ENCODE assay signal across 24 cellular contexts in genomic region chr20:51362254-51362653, GRCh38.
DNase-seq lines count a peak whose midpoint lies in the region; ATAC-seq, FAIRE-seq and TF ChIP-seq lines count a peak whose summit lies in the region.
"Had no signal": no experiment of that assay in that cellular context is flagged by ENCODE, and none has a peak within 500 bp of the region (broad histone marks: within the 10 kb centered on the region; RNA-seq: fewer than 3 reads in every experiment).

No MANE protein-coding gene starts in this region.

- H3K4ac ChIP-seq in mesenchymal stem cell (ENCODE audit: low read depth in 1 of 2, low read length in 2 of 2) = peak overlapping the region in 1 of 2 experiments; percentile 10

- peak overlapping the region; percentile 59 to 70 for H2BK12ac ChIP-seq in mesenchymal stem cell (ENCODE audit: low read length in 2 of 2)

- no peaks in the 10 kb centered on the region for H3K27me3 ChIP-seq in astrocyte (ENCODE audit: insufficient read depth, low read length)
- H3K27me3 ChIP-seq in mesenchymal stem cell (ENCODE audit: control insufficient read depth in 1 of 2, insufficient read depth in 1 of 2, low read length in 2 of 2) = no peaks in the 10 kb centered on the region
- H3K27me3 ChIP-seq in spleen (replicated peaks in 1 of 7) = no peaks in the 10 kb centered on the region
- H3K27me3 ChIP-seq: BLaER1 treated with 17β-estradiol and CSF1 and Interleukin-3, amounts not matched to agents 10 nM and 100 nM; SJSA1 had no signal

- intact Hi-C loops in spleen (cut with DNase I; ENCODE audit: low total_unique reads) = no loop called here

- peaks cover 4% of the 10 kb centered on the region for H3K36me3 Mint-ChIP-seq in astrocyte (ENCODE audit: low read depth, unreplicated experiment)

- peak overlapping the region; percentile 0 for H2AK5ac ChIP-seq in mesenchymal stem cell (ENCODE audit: low read length, severe bottlenecking)

- H2BK5ac ChIP-seq in mesenchymal stem cell (ENCODE audit: low read depth, low read length, poor library complexity, severe bottlenecking) = no peak overlapping the region

- no peak overlapping the region for H2BK120ac ChIP-seq in mesenchymal stem cell (ENCODE audit: low read depth, low read length)

- 87% methylated on average over 3 of the region's 3 CpGs for WGBS in mesenchymal stem cell
- WGBS in spleen, 5 donors = 82 to 97% (median 87%) methylated on average over 3 of the region's 3 CpGs

- H3K4me2 ChIP-seq in astrocyte (ENCODE audit: low read length) (no peak overlapping the region), mesenchymal stem cell (ENCODE audit: low read length, poor library complexity, severe bottlenecking) (no peak overlapping the region)
- H3K4me2 ChIP-seq: BLaER1 treated with 17β-estradiol and CSF1 and Interleukin-3, amounts not matched to agents 10 nM and 100 nM; GM23338 had no signal

- TF ChIP-seq POLR2A in spleen (IDR thresholded peaks at IDR 0.05) = no peak

- H3K27ac ChIP-seq in astrocyte (ENCODE audit: low read depth, low read length) = peak overlapping the region; percentile 100
- H3K27ac ChIP-seq in mesenchymal stem cell (ENCODE audit: low read length, poor library complexity, severe bottlenecking) = no peak overlapping the region
- H3K27ac ChIP-seq in spleen = no peak overlapping the region
- H3K27ac ChIP-seq: BLaER1 treated with 17β-estradiol and CSF1 and Interleukin-3, amounts not matched to agents 10 nM and 100 nM had no signal

- DNase-seq in HTR-8/SVneo (ENCODE audit: insufficient read length, low spot score) (no peak), astrocyte (ENCODE audit: low read depth) (no peak), mesenchymal stem cell (no peak), spleen (peak; percentile 27), GM13976 (ENCODE audit: low spot score) (no peak), urothelium cell line (ENCODE audit: low spot score) (no peak)
- DNase-seq: AML-193; CD4-positive, alpha-beta T cell; HCEC 1CT; Kasumi-1; MV-4-11; NCI-H1105; NCI-H1436 treated with DMSO at 0.1 percent for 48 hours; NCI-H187 treated with DMSO at 0.1 percent for 48 hours; NCI-H2171 treated with DMSO at 0.1 percent for 48 hours; NCI-H524; NCI-H774; Right ventricle myocardium superior had no signal

- peak overlapping the region; percentile 33 for H3K9ac ChIP-seq in astrocyte (ENCODE audit: low read length)
- no peak overlapping the region for H3K9ac ChIP-seq in mesenchymal stem cell (ENCODE audit: low read length)
- H3K9ac ChIP-seq: BLaER1 treated with 17β-estradiol and CSF1 and Interleukin-3, amounts not matched to agents 10 nM and 100 nM had no signal

- no peaks in the 10 kb centered on the region for H3K79me1 ChIP-seq in mesenchymal stem cell (replicated peaks; ENCODE audit: low read length, poor library complexity, severe bottlenecking)

- no peaks in the 10 kb centered on the region for H3K27me3 Mint-ChIP-seq in astrocyte (ENCODE audit: low read depth, unreplicated experiment)
- H3K27me3 Mint-ChIP-seq: CD4-positive, alpha-beta T cell had no signal

- H3K4me1 Mint-ChIP-seq in astrocyte (ENCODE audit: low read depth, unreplicated experiment) = peaks cover 44% of the 10 kb centered on the region
- H3K4me1 Mint-ChIP-seq: GM23338 had no signal

- peak overlapping the region in 1 of 2 experiments; percentile 71 for H3K18ac ChIP-seq in mesenchymal stem cell (ENCODE audit: low read depth in 1 of 2, low read length in 2 of 2)

- in situ Hi-C loops in GM13976 (cut with MboI; ENCODE audit: low sequenced_read_pairs, unreplicated experiment) = no loop called here

- peaks cover 4% of the 10 kb centered on the region for H3K79me2 ChIP-seq in astrocyte (ENCODE audit: insufficient read depth, low read length)

- H3K36me3 ChIP-seq in astrocyte (ENCODE audit: insufficient read depth, low read length) (no peaks in the 10 kb centered on the region), mesenchymal stem cell (ENCODE audit: control insufficient read depth in 1 of 2, insufficient read depth in 2 of 2, low read depth in 1 of 2, low read length in 2 of 2) (no peaks in the 10 kb centered on the region), spleen (no peaks in the 10 kb centered on the region)
- H3K36me3 ChIP-seq: BLaER1 treated with 17β-estradiol and CSF1 and Interleukin-3, amounts not matched to agents 10 nM and 100 nM; SJSA1 had no signal

- no peaks in the 10 kb centered on the region for H4K20me1 ChIP-seq in astrocyte (ENCODE audit: insufficient read depth, low read length)

- peak overlapping the region in 1 of 2 experiments; percentile 8 for H3K14ac ChIP-seq in mesenchymal stem cell (ENCODE audit: low read length in 2 of 2)

- no peak overlapping the region for H2BK15ac ChIP-seq in mesenchymal stem cell (ENCODE audit: low read depth, poor library complexity, severe bottlenecking)

- H2AFZ ChIP-seq in astrocyte (ENCODE audit: low read depth, low read length) = no peak overlapping the region
- no peak overlapping the region for H2AFZ ChIP-seq in mesenchymal stem cell (ENCODE audit: low read depth, low read length)
- H2AFZ ChIP-seq: GM23338 had no signal

- peak overlapping the region; percentile 64 for H4K91ac ChIP-seq in mesenchymal stem cell (ENCODE audit: low read length)

- H3K23ac ChIP-seq in mesenchymal stem cell (ENCODE audit: low read length in 2 of 2) = no peak overlapping the region

- FAIRE-seq in HTR-8/SVneo (lab: Jason Lieb, UNC) = peak; percentile 89
- no peak for FAIRE-seq in astrocyte (lab: Jason Lieb, UNC)
- FAIRE-seq in urothelium cell line (lab: Jason Lieb, UNC) = no peak
- FAIRE-seq: D721Med, GM18507 had no signal

- no peak overlapping the region for H3K4me3 Mint-ChIP-seq in astrocyte (ENCODE audit: unreplicated experiment)
- H3K4me3 Mint-ChIP-seq: CD4-positive, alpha-beta T cell; GM23338 had no signal

- no peak overlapping the region for H3K27ac Mint-ChIP-seq in astrocyte (ENCODE audit: unreplicated experiment)
- H3K27ac Mint-ChIP-seq: CD4-positive, alpha-beta T cell; GM23338 had no signal

- H4K8ac ChIP-seq in mesenchymal stem cell (ENCODE audit: low read length) = no peak overlapping the region

- H3K4me3 ChIP-seq in astrocyte (ENCODE audit: insufficient read depth, low read depth, low read length) (no peak overlapping the region), mesenchymal stem cell (ENCODE audit: insufficient read depth in 1 of 2, low read depth in 1 of 2, low read length in 2 of 2) (no peak overlapping the region), spleen (no peak overlapping the region)
- H3K4me3 ChIP-seq: BLaER1 treated with 17β-estradiol and CSF1 and Interleukin-3, amounts not matched to agents 10 nM and 100 nM; GM23338; SJSA1 had no signal

- peaks cover 18% of the 10 kb centered on the region for H3K9me3 Mint-ChIP-seq in astrocyte (ENCODE audit: unreplicated experiment)

- no peak for ATAC-seq in HG02840 (IDR thresholded peaks at IDR 0.05; ENCODE audit: low FRiP score, unreplicated experiment)
- ATAC-seq: GM23338 had no signal

- H3K4me1 ChIP-seq in astrocyte (ENCODE audit: insufficient read depth, low read length) (peaks cover 42% of the 10 kb centered on the region), mesenchymal stem cell (ENCODE audit: control insufficient read depth, insufficient read depth, low read depth, low read length) (peaks cover 24% of the 10 kb centered on the region), spleen (no peaks in the 10 kb centered on the region)

- H3K9me3 ChIP-seq in astrocyte (ENCODE audit: insufficient read depth, low read depth, low read length) (peaks cover 8% of the 10 kb centered on the region), mesenchymal stem cell (ENCODE audit: control insufficient read depth, low read length) (peaks cover 15% of the 10 kb centered on the region), spleen (peaks cover 0 to 20% (median 15%) of the 10 kb centered on the region in 8 donors)

- TF ChIP-seq CTCF in astrocyte (IDR thresholded peaks at IDR 0.05; ENCODE audit: insufficient read depth, low read depth, low read length) (no peak), spleen (IDR thresholded peaks at IDR 0.05 in 8 of 11, conservative IDR thresholded peaks at IDR 0.05 in 3 of 11) (no peak), GM13976 (IDR thresholded peaks at IDR 0.05; ENCODE audit: borderline replicate concordance, control extremely low read depth, extremely low read depth, insufficient read depth, missing control alignments) (no peak)
